In genomic region chrY:19502169-19503091, GRCh38 we compare ENCODE assay signal across 15 cellular contexts.
DNase-seq lines count a peak whose midpoint lies in the region; ATAC-seq, FAIRE-seq and TF ChIP-seq lines count a peak whose summit lies in the region.
"Had no signal": no experiment of that assay in that cellular context is flagged by ENCODE, and none has a peak within 500 bp of the region (broad histone marks: within the 10 kb centered on the region; RNA-seq: fewer than 3 reads in every experiment).

No MANE protein-coding gene starts in this region.

- no peak for TF ChIP-seq CTCF in epithelial cell of esophagus (IDR thresholded peaks at IDR 0.05; ENCODE audit: insufficient read depth, low read depth, low read length, missing control alignments)
- TF ChIP-seq CTCF in D721Med (IDR thresholded peaks at IDR 0.05; ENCODE audit: insufficient read depth, missing control alignments), result no peak

- no peaks in the 10 kb centered on the region for H3K4me1 Mint-ChIP-seq in activated T-cell treated with anti-CD3 and anti-CD28 coated beads, Interleukin-2, amount 50 U/mL, for 72 hours (ENCODE audit: low read depth)
- H3K4me1 Mint-ChIP-seq in activated CD4-positive, alpha-beta memory T cell treated with anti-CD3 and anti-CD28 coated beads for 36 hours (ENCODE audit: low read depth), result peaks cover 41% of the 10 kb centered on the region
- H3K4me1 Mint-ChIP-seq in stimulated activated naive CD8-positive, alpha-beta T cell treated with anti-CD3 and anti-CD28 coated beads, Interleukin-15, Interleukin-2, amounts not matched to agents 100 ng/mL and 50 ng/mL, for 24 hours (ENCODE audit: low read depth), result peaks cover 41% of the 10 kb centered on the region

- peak overlapping the region; percentile 86 for H3K27ac Mint-ChIP-seq in activated T-cell treated with anti-CD3 and anti-CD28 coated beads, Interleukin-2, amount 50 U/mL, for 72 hours
- peak overlapping the region; percentile 83 for H3K27ac Mint-ChIP-seq in activated CD4-positive, alpha-beta memory T cell treated with anti-CD3 and anti-CD28 coated beads for 36 hours
- H3K27ac Mint-ChIP-seq in stimulated activated naive CD8-positive, alpha-beta T cell treated with anti-CD3 and anti-CD28 coated beads, Interleukin-15, Interleukin-2, amounts not matched to agents 100 ng/mL and 50 ng/mL, for 24 hours, result peak overlapping the region; percentile 81

- peaks cover 0 to 2% of the 10 kb centered on the region in 2 donors for H3K36me3 Mint-ChIP-seq in activated T-cell treated with anti-CD3 and anti-CD28 coated beads, Interleukin-2, amount 50 U/mL, for 72 hours (ENCODE audit: insufficient read depth in 2 of 2)
- H3K36me3 Mint-ChIP-seq in activated CD4-positive, alpha-beta memory T cell treated with anti-CD3 and anti-CD28 coated beads for 36 hours, result no peaks in the 10 kb centered on the region
- H3K36me3 Mint-ChIP-seq in stimulated activated naive CD8-positive, alpha-beta T cell treated with anti-CD3 and anti-CD28 coated beads, Interleukin-15, Interleukin-2, amounts not matched to agents 100 ng/mL and 50 ng/mL, for 24 hours (ENCODE audit: low read depth), result no peaks in the 10 kb centered on the region

- POLR2A ChIA-PET in activated CD4-positive, alpha-beta memory T cell treated with anti-CD3 and anti-CD28 coated beads for 36 hours (lab: Charles Lee), result interaction anchor here (1.2 kb wide), 1 partner anchor 65 kb away, joined by 4 read pairs; no protein-coding TSS in a partner anchor

- peak overlapping the region in 1 of 2 donors; percentile 91 for H3K4me3 Mint-ChIP-seq in activated T-cell treated with anti-CD3 and anti-CD28 coated beads, Interleukin-2, amount 50 U/mL, for 72 hours
- peak overlapping the region; percentile 87 for H3K4me3 Mint-ChIP-seq in activated CD4-positive, alpha-beta memory T cell treated with anti-CD3 and anti-CD28 coated beads for 36 hours
- H3K4me3 Mint-ChIP-seq in stimulated activated naive CD8-positive, alpha-beta T cell treated with anti-CD3 and anti-CD28 coated beads, Interleukin-15, Interleukin-2, amounts not matched to agents 100 ng/mL and 50 ng/mL, for 24 hours, result peak overlapping the region; percentile 86

- no peaks in the 10 kb centered on the region for H3K9me3 Mint-ChIP-seq in activated T-cell treated with anti-CD3 and anti-CD28 coated beads, Interleukin-2, amount 50 U/mL, for 72 hours
- no peaks in the 10 kb centered on the region for H3K9me3 Mint-ChIP-seq in activated CD4-positive, alpha-beta memory T cell treated with anti-CD3 and anti-CD28 coated beads for 36 hours
- no peaks in the 10 kb centered on the region for H3K9me3 Mint-ChIP-seq in stimulated activated naive CD8-positive, alpha-beta T cell treated with anti-CD3 and anti-CD28 coated beads, Interleukin-15, Interleukin-2, amounts not matched to agents 100 ng/mL and 50 ng/mL, for 24 hours

- intact Hi-C loops in activated CD4-positive, alpha-beta memory T cell treated with anti-CD3 and anti-CD28 coated beads for 36 hours (cut with micrococcal nuclease), result loop anchor here (1.0 to 10.0 kb wide), 6 partner anchors 64 to 1242 kb away; partner anchors contain the start of genes EIF1AY and KDM5D

- H3K27me3 Mint-ChIP-seq in activated T-cell treated with anti-CD3 and anti-CD28 coated beads, Interleukin-2, amount 50 U/mL, for 72 hours (ENCODE audit: low read depth), result no peaks in the 10 kb centered on the region
- no peaks in the 10 kb centered on the region for H3K27me3 Mint-ChIP-seq in activated CD4-positive, alpha-beta memory T cell treated with anti-CD3 and anti-CD28 coated beads for 36 hours
- H3K27me3 Mint-ChIP-seq in stimulated activated naive CD8-positive, alpha-beta T cell treated with anti-CD3 and anti-CD28 coated beads, Interleukin-15, Interleukin-2, amounts not matched to agents 100 ng/mL and 50 ng/mL, for 24 hours, result no peaks in the 10 kb centered on the region

- FAIRE-seq in D721Med (lab: Jason Lieb, UNC), result no peak
- FAIRE-seq: K562, urothelium cell line had no signal

- peak overlapping the region; percentile 15 for H3K4me3 ChIP-seq in epithelial cell of esophagus (ENCODE audit: low read length)
- H3K4me3 ChIP-seq: K562 had no signal

- CTCF ChIA-PET in activated CD4-positive, alpha-beta memory T cell treated with anti-CD3 and anti-CD28 coated beads for 36 hours (lab: Charles Lee), result interaction anchor here (0.8 to 2.0 kb wide), 9 partner anchors 9 to 72 kb away, joined by 3 to 8 read pairs (median 4); no protein-coding TSS in a partner anchor

- ATAC-seq in activated T-cell treated with anti-CD3 and anti-CD28 coated beads, Interleukin-2, amount 50 U/mL, for 72 hours (replicated peaks in 1 of 2), result peak in 1 of 2 donors; percentile 64
- ATAC-seq in esophagus mucosa, result no peak
- ATAC-seq: K562, left lung had no signal

- DNase-seq in activated T-cell treated with anti-CD3 and anti-CD28 coated beads, Interleukin-2, amount 50 U/mL, for 72 hours, result peak in 1 of 2 donors; percentile 21
- DNase-seq in activated T-cell treated with anti-CD3 and anti-CD28 coated beads for 4 hours (no peak), epithelial cell of esophagus (ENCODE audit: low read depth) (peak; percentile 0), D721Med (ENCODE audit: insufficient read length, low spot score) (no peak), KG1 (lab: John Stamatoyannopoulos, UW) (no peak)
- peak; percentile 23 for DNase-seq in activated CD4-positive, alpha-beta memory T cell treated with anti-CD3 and anti-CD28 coated beads for 36 hours
- DNase-seq: ACHN, hippocampal formation, NCI-H146, NCI-H524 treated with DMSO at 0.1 percent for 48 hours had no signal

Comparison
In these comparisons a context has a peak if more than half of its experiments do, and no peak if none do; other contexts are left out.
1. DNase-seq: peak in activated CD4-positive, alpha-beta memory T cell treated with anti-CD3 and anti-CD28 coated beads for 36 hours (single experiment) and epithelial cell of esophagus (single experiment); none in activated T-cell treated with anti-CD3 and anti-CD28 coated beads for 4 hours (single experiment), D721Med (single experiment) and KG1 (single experiment).
2. Peak in every context shown above with its lines, with median percentiles within 50 percentile points of each other: H3K27ac Mint-ChIP-seq.